Comparison of ENCODE assay signal across 16 cellular contexts in the genomic region with DNA sequence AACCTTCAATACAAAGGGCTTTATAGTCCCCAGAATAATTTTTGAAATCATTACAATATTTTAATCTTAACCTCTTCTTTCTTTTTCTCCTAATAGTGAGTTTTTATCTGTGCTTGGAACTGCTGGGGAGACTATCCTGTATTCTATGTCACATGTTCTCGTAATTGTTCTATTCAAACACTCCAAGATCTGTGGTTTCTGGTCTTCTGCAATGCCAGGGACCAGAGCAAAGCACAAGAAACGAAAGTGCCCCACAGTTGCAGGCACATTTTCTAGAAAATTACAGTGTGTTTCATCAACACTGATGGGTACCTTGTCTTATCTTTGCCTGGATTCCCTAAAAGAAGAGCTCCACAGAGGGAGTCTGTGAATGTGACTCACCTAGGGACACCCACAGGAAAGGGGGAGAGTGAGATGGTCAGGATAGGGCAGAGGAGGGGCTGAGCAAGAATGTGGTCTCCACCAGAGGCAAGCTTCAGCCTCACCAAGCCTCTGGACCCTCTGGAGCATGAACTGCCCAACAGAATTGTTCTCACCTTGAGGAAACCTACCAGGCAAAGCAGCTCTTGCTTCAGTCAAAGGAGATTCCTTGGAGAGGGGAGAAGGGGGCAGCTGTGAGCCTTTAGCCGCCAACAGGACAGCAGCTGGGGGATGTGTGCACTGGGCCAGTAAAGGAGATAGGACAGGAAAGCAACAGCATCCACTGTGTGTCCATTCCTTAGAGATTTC. TPM values are rescaled to one million over a fixed set of nuclear protein-coding genes. Genes with fewer than 3 reads are reported as not detected.
"Had no signal": no experiment of that assay in that cellular context is flagged by ENCODE, and none has a peak within 500 bp of the region (broad histone marks: within the 10 kb centered on the region; RNA-seq: fewer than 3 reads in every experiment).

No MANE protein-coding gene starts in this region.

- H3K4me3 ChIP-seq: cardiac muscle cell, lower lobe of right lung, neural progenitor cell, prostate gland had no signal

- H3K27me3 ChIP-seq: cardiac muscle cell, neural progenitor cell had no signal

- H3K4me1 ChIP-seq: lower lobe of right lung, neural progenitor cell, prostate gland had no signal

- H3K27ac ChIP-seq: cardiac muscle cell, epithelial cell of prostate, lower lobe of right lung, neural progenitor cell, prostate gland had no signal

- H3K4me3 Mint-ChIP-seq: activated CD4-positive, alpha-beta memory T cell treated with anti-CD3 and anti-CD28 coated beads for 36 hours; activated naive CD4-positive, alpha-beta T cell treated with anti-CD3 and anti-CD28 coated beads, Interleukin-2, amount 10 ng/mL, durations not matched to agents 7 days and 5 days; activated T-cell treated with anti-CD3 and anti-CD28 coated beads, Interleukin-2, amount 50 U/mL, for 72 hours; naive thymus-derived CD8-positive, alpha-beta T cell; neural progenitor cell; T-helper 17 cell had no signal

- H3K9me3 Mint-ChIP-seq: activated CD4-positive, alpha-beta memory T cell treated with anti-CD3 and anti-CD28 coated beads for 36 hours; activated naive CD4-positive, alpha-beta T cell treated with anti-CD3 and anti-CD28 coated beads, Interleukin-2, amount 10 ng/mL, durations not matched to agents 7 days and 5 days; naive thymus-derived CD8-positive, alpha-beta T cell had no signal

- H3K36me3 ChIP-seq: cardiac muscle cell, lower lobe of right lung, neural progenitor cell, prostate gland had no signal

- H3K36me3 Mint-ChIP-seq: activated CD4-positive, alpha-beta memory T cell treated with anti-CD3 and anti-CD28 coated beads for 36 hours; activated naive CD4-positive, alpha-beta T cell treated with anti-CD3 and anti-CD28 coated beads, Interleukin-2, amount 10 ng/mL, durations not matched to agents 7 days and 5 days; naive thymus-derived CD8-positive, alpha-beta T cell had no signal

- DNase-seq: activated CD4-positive, alpha-beta memory T cell treated with anti-CD3 and anti-CD28 coated beads for 36 hours; activated CD4-positive, alpha-beta T cell treated with anti-CD3 and anti-CD28 coated beads for 48 hours; activated effector memory CD4-positive, alpha-beta T cell treated with Interleukin-2 at 50 U/mL for 16 hours; activated naive CD4-positive, alpha-beta T cell treated with anti-CD3 and anti-CD28 coated beads, Interleukin-2, amount 10 ng/mL, durations not matched to agents 7 days and 5 days; activated T-cell treated with anti-CD3 and anti-CD28 coated beads, Interleukin-2, amount 50 U/mL, for 72 hours; lower lobe of right lung; naive thymus-derived CD8-positive, alpha-beta T cell; right cardiac atrium; stimulated activated CD4-positive, alpha-beta T cell treated with anti-CD3 and anti-CD28 coated beads, Interleukin-4, amount 100 ng/mL, for 24 hours; stimulated activated naive CD4-positive, alpha-beta T cell treated with Interleukin-2 at 50 U/mL for 16 hours; T-helper 17 cell had no signal

- ATAC-seq: activated T-cell treated with anti-CD3 and anti-CD28 coated beads, Interleukin-2, amount 50 U/mL, for 72 hours; left lobe of liver; naive thymus-derived CD8-positive, alpha-beta T cell; right cardiac atrium; T-helper 17 cell had no signal

- H3K27ac Mint-ChIP-seq: activated CD4-positive, alpha-beta memory T cell treated with anti-CD3 and anti-CD28 coated beads for 36 hours; activated naive CD4-positive, alpha-beta T cell treated with anti-CD3 and anti-CD28 coated beads, Interleukin-2, amount 10 ng/mL, durations not matched to agents 7 days and 5 days; activated T-cell treated with anti-CD3 and anti-CD28 coated beads, Interleukin-2, amount 50 U/mL, for 72 hours; naive thymus-derived CD8-positive, alpha-beta T cell; neural progenitor cell; T-helper 17 cell had no signal

- H3K4me1 Mint-ChIP-seq: activated naive CD4-positive, alpha-beta T cell treated with anti-CD3 and anti-CD28 coated beads, Interleukin-2, amount 10 ng/mL, durations not matched to agents 7 days and 5 days; naive thymus-derived CD8-positive, alpha-beta T cell; T-helper 17 cell had no signal

- H3K9me3 ChIP-seq: lower lobe of right lung, prostate gland had no signal

- H3K27me3 Mint-ChIP-seq: activated CD4-positive, alpha-beta memory T cell treated with anti-CD3 and anti-CD28 coated beads for 36 hours had no signal

RNA-seq across cellular contexts. Expression of gene UNC5C, which starts 25.9 kb away (rescaled TPM):
- total RNA-seq: activated CD4-positive, alpha-beta memory T cell treated with anti-CD3 and anti-CD28 coated beads for 36 hours; naive thymus-derived CD8-positive, alpha-beta T cell had no signal
- polyA plus RNA-seq: naive thymus-derived CD8-positive, alpha-beta T cell had no signal
